ENCODE assay signal across 31 cellular contexts in the genomic region with DNA sequence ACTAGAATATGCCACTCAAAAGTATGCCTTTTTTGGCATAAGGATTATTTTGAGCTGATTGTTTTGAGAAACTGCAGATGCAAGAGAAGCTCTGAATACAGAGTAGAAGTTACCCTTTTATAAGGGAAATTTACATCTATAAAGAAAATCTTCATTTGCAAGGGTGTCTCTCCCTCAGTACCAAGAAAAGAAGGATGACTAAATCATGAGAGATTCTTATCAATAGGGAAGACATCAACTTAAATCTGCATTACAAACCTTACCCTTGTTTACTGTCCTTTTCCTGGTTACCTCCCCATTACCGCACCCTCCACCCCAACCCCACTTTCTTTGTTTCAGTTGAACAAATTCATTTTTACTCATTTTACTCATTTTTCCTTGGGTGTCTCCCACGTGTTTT.
"Had no signal": no experiment of that assay in that cellular context is flagged by ENCODE, and none has a peak within 500 bp of the region (broad histone marks: within the 10 kb centered on the region; RNA-seq: fewer than 3 reads in every experiment).

No MANE protein-coding gene starts in this region.

- H3K27me3 ChIP-seq: left lung, stomach, testis, thyroid gland, transverse colon, upper lobe of left lung, vagina had no signal

- H3K36me3 Mint-ChIP-seq: naive thymus-derived CD8-positive, alpha-beta T cell; stimulated activated naive B cell treated with anti-CD40 and anti-IgM and Interleukin-4, amounts not matched to agents 10 μg/mL and 1 μg/mL and 100 μg/mL, for 72 hours had no signal

- H3K9me3 Mint-ChIP-seq: immature natural killer cell had no signal

- H3K4me1 Mint-ChIP-seq: stimulated activated naive B cell treated with anti-CD40 and anti-IgM and Interleukin-4, amounts not matched to agents 10 μg/mL and 1 μg/mL and 100 μg/mL, for 72 hours had no signal

- ATAC-seq: left colon; left lung; lower lobe of right lung; naive thymus-derived CD8-positive, alpha-beta T cell; pancreas; right cardiac atrium; sciatic nerve; stimulated activated naive B cell treated with anti-CD40 and anti-IgM and Interleukin-4, amounts not matched to agents 10 μg/mL and 1 μg/mL and 100 μg/mL, for 72 hours; stimulated activated naive CD8-positive, alpha-beta T cell treated with anti-CD3 and anti-CD28 coated beads, Interleukin-15, Interleukin-2, amounts not matched to agents 100 U/mL and 50 U/mL, for 24 hours had no signal

- H3K27ac Mint-ChIP-seq: immature natural killer cell; naive thymus-derived CD8-positive, alpha-beta T cell; nephron; stimulated activated naive B cell treated with anti-CD40 and anti-IgM and Interleukin-4, amounts not matched to agents 10 μg/mL and 1 μg/mL and 100 μg/mL, for 72 hours had no signal

- H3K27ac ChIP-seq: left lung, lower lobe of right lung, pancreas, prostate gland, skin epidermis, stomach, testis, thyroid gland, transverse colon, upper lobe of left lung, vagina had no signal

- H3K4me3 Mint-ChIP-seq: immature natural killer cell; naive thymus-derived CD8-positive, alpha-beta T cell; nephron; neural crest cell; stimulated activated naive B cell treated with anti-CD40 and anti-IgM and Interleukin-4, amounts not matched to agents 10 μg/mL and 1 μg/mL and 100 μg/mL, for 72 hours had no signal

- H3K4me1 ChIP-seq: left lung, lower lobe of right lung, pancreas, prostate gland, testis, transverse colon, upper lobe of left lung, vagina had no signal

- H3K4me3 ChIP-seq: left lung, lower lobe of right lung, pancreas, prostate gland, skin epidermis, stomach, testis, thyroid gland, transverse colon, upper lobe of left lung, vagina had no signal

- H3K27me3 Mint-ChIP-seq: naive thymus-derived CD8-positive, alpha-beta T cell had no signal

- H3K9me3 ChIP-seq: left lung, lower lobe of right lung, pancreas, prostate gland, stomach, testis, thyroid gland, transverse colon, upper lobe of left lung, vagina had no signal

- DNase-seq: immature natural killer cell; kidney; left colon; left lung; lower lobe of right lung; mammary epithelial cell; mesenchymal stem cell; naive thymus-derived CD8-positive, alpha-beta T cell; nucleus accumbens; pancreas; posterior cingulate gyrus; retina; right cardiac atrium; stimulated activated CD4-positive, alpha-beta T cell treated with anti-CD3 and anti-CD28 coated beads, Interleukin-12 subunit alpha, Interleukin-12 subunit beta, amount 100 ng/mL, for 4 hours; stimulated activated CD4-positive, alpha-beta T cell treated with anti-CD3 and anti-CD28 coated beads, Interleukin-15, amount 100 ng/mL, for 24 hours; stimulated activated CD4-positive, alpha-beta T cell treated with anti-CD3 and anti-CD28 coated beads, Interleukin-2, amount 100 ng/mL, for 24 hours; stimulated activated CD4-positive, alpha-beta T cell treated with anti-CD3 and anti-CD28 coated beads, Interleukin-4, amount 100 ng/mL, for 1 hour; stimulated activated naive B cell treated with anti-CD40 and anti-IgM and Interleukin-4, amounts not matched to agents 10 μg/mL and 1 μg/mL and 100 μg/mL, for 72 hours; stimulated activated naive CD8-positive, alpha-beta T cell treated with anti-CD3 and anti-CD28 coated beads, Interleukin-15, Interleukin-2, amounts not matched to agents 100 U/mL and 50 U/mL, for 24 hours; stomach; testis; thyroid gland; transverse colon; upper lobe of left lung had no signal

- FAIRE-seq: islet of Langerhans, kidney, pancreas had no signal

- H3K36me3 ChIP-seq: left lung, lower lobe of right lung, pancreas, prostate gland, stomach, thyroid gland, transverse colon, upper lobe of left lung, vagina had no signal
